19 cellular contexts compared by ENCODE assay signal in the genomic region with DNA sequence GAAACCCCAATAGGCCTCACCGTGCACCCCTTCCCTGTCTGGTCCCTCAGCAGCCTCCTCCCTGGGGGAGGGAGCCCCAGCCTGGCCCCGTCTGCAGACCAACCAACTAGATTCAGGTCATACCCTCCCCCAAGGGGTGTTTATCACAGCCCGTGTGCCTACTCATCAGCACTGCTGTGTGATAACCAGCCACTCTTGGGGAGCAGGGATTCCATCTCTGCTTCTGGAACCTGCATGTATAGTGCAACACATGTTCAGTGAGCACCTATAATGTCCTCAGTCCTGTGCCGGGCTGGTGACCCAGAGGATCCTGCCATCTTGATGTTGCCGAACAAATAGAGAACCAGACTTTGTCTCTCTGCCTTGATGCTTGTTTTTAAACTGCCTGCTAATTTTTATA. TPM values are rescaled to one million over a fixed set of nuclear protein-coding genes. Genes with fewer than 3 reads are reported as not detected.
DNase-seq lines count a peak whose midpoint lies in the region; ATAC-seq and TF ChIP-seq lines count a peak whose summit lies in the region.
"Had no signal": no experiment of that assay in that cellular context is flagged by ENCODE, and none has a peak within 500 bp of the region (broad histone marks: within the 10 kb centered on the region; RNA-seq: fewer than 3 reads in every experiment).

No MANE protein-coding gene starts in this region.

- peak overlapping the region; percentile 35 for H3K23ac ChIP-seq in neuronal stem cell (ENCODE audit: low read depth, low read length, poor library complexity)

- H3K4ac ChIP-seq in neuronal stem cell (ENCODE audit: low read length) = no peak overlapping the region

- TF ChIP-seq EP300 in sigmoid colon (IDR thresholded peaks at IDR 0.05) = no peak

- no peak overlapping the region for H2AFZ ChIP-seq in neuronal stem cell (ENCODE audit: low read length)

- peak overlapping the region; percentile 63 for H3K18ac ChIP-seq in neuronal stem cell (ENCODE audit: low read length)

- H3K79me1 ChIP-seq in neuronal stem cell (ENCODE audit: low read depth, low read length) = no peaks in the 10 kb centered on the region

- H3K27ac Mint-ChIP-seq in activated T-cell treated with anti-CD3 and anti-CD28 coated beads, Interleukin-2, amount 50 U/mL, for 24 hours = no peak overlapping the region
- H3K27ac Mint-ChIP-seq: CD14-positive monocyte; CD4-positive, alpha-beta memory T cell had no signal

- no peak overlapping the region for H3K4me3 ChIP-seq in right atrium auricular region
- H3K4me3 ChIP-seq in heart right ventricle = no peak overlapping the region
- no peak overlapping the region for H3K4me3 ChIP-seq in coronary artery
- no peak overlapping the region for H3K4me3 ChIP-seq in neuronal stem cell (ENCODE audit: low read length in 2 of 2)
- no peak overlapping the region for H3K4me3 ChIP-seq in sigmoid colon
- H3K4me3 ChIP-seq: BLaER1, HAP-1 had no signal

- H3K27ac ChIP-seq in right atrium auricular region = no peak overlapping the region
- no peak overlapping the region for H3K27ac ChIP-seq in heart right ventricle
- no peak overlapping the region for H3K27ac ChIP-seq in coronary artery
- H3K27ac ChIP-seq in neuronal stem cell (replicated peaks; ENCODE audit: low read length) = no peak overlapping the region
- H3K27ac ChIP-seq in sigmoid colon = no peak overlapping the region
- H3K27ac ChIP-seq: BLaER1 had no signal

- no peaks in the 10 kb centered on the region for H3K9me3 ChIP-seq in right atrium auricular region
- H3K9me3 ChIP-seq in heart right ventricle = no peaks in the 10 kb centered on the region
- H3K9me3 ChIP-seq in neuronal stem cell (replicated peaks in 1 of 2; ENCODE audit: control insufficient read depth in 2 of 2, insufficient read depth in 1 of 2, low read depth in 1 of 2, low read length in 2 of 2) = no peaks in the 10 kb centered on the region
- H3K9me3 ChIP-seq in sigmoid colon = no peaks in the 10 kb centered on the region
- H3K9me3 ChIP-seq: BLaER1, HAP-1 had no signal

- H2BK120ac ChIP-seq in neuronal stem cell (ENCODE audit: low read depth, low read length) = no peak overlapping the region

- DNase-seq in right atrium auricular region (ENCODE audit: low spot score) (peak; percentile 36), heart right ventricle (no peak), coronary artery (ENCODE audit: low spot score) (peak; percentile 31), neuronal stem cell (ENCODE audit: low spot score) (no peak), sigmoid colon (peak; percentile 33), NCI-H524 treated with DMSO at 0.1 percent for 48 hours (lab: John Stamatoyannopoulos, UW) (no peak), NCI-H1105 treated with DMSO at 0.1 percent for 48 hours (lab: John Stamatoyannopoulos, UW) (no peak)
- DNase-seq in activated T-cell treated with anti-CD3 and anti-CD28 coated beads, Interleukin-2, amount 50 U/mL, for 24 hours = no peak
- DNase-seq: 8988T; CD4-positive, alpha-beta memory T cell; DMS153; DMS79; GDM1; GOT3 had no signal

- intact Hi-C loops in heart right ventricle (cut with DNase I) = loop anchor here in 5 of 10 donors (5.0 to 10.0 kb wide), 3 partner anchors 91 to 101 kb away; no protein-coding TSS in a partner anchor
- intact Hi-C loops in sigmoid colon (cut with DNase I) = no loop called here

- no peak overlapping the region for H3K14ac ChIP-seq in neuronal stem cell (ENCODE audit: low read length)

- no peak for ATAC-seq in heart right ventricle

- H3K4me1 ChIP-seq in right atrium auricular region (no peaks in the 10 kb centered on the region), heart right ventricle (peaks cover 0 to 16% (median 0%) of the 10 kb centered on the region in 9 donors), neuronal stem cell (ENCODE audit: control insufficient read depth in 2 of 2, insufficient read depth in 1 of 2, low read depth in 1 of 2, low read length in 2 of 2) (peaks cover 0 to 4% of the 10 kb centered on the region in 2 donors), sigmoid colon (no peaks in the 10 kb centered on the region)
- H3K4me1 ChIP-seq: BLaER1, HAP-1 had no signal

- H3K9me3 Mint-ChIP-seq in activated T-cell treated with anti-CD3 and anti-CD28 coated beads, Interleukin-2, amount 50 U/mL, for 24 hours = no peaks in the 10 kb centered on the region
- H3K9me3 Mint-ChIP-seq: CD4-positive, alpha-beta memory T cell had no signal

- H3K4me3 Mint-ChIP-seq in activated T-cell treated with anti-CD3 and anti-CD28 coated beads, Interleukin-2, amount 50 U/mL, for 24 hours = no peak overlapping the region
- H3K4me3 Mint-ChIP-seq: CD14-positive monocyte; CD4-positive, alpha-beta memory T cell had no signal

- H4K8ac ChIP-seq in neuronal stem cell (ENCODE audit: low read depth, low read length) = no peak overlapping the region

- H3K27me3 Mint-ChIP-seq in activated T-cell treated with anti-CD3 and anti-CD28 coated beads, Interleukin-2, amount 50 U/mL, for 24 hours = peaks cover 16% of the 10 kb centered on the region

- H2BK5ac ChIP-seq in neuronal stem cell (ENCODE audit: low read length) = no peak overlapping the region

- no peak overlapping the region for H2BK12ac ChIP-seq in neuronal stem cell (ENCODE audit: low read length)

- no peak overlapping the region for H3K9ac ChIP-seq in neuronal stem cell (ENCODE audit: low read depth, low read length, poor library complexity)
- H3K9ac ChIP-seq: BLaER1 had no signal

- H3K36me3 ChIP-seq in right atrium auricular region = no peaks in the 10 kb centered on the region
- no peaks in the 10 kb centered on the region for H3K36me3 ChIP-seq in heart right ventricle
- H3K36me3 ChIP-seq in neuronal stem cell (replicated peaks in 1 of 2; ENCODE audit: control insufficient read depth in 2 of 2, insufficient read depth in 2 of 2, low read length in 2 of 2) = no peaks in the 10 kb centered on the region
- no peaks in the 10 kb centered on the region for H3K36me3 ChIP-seq in sigmoid colon
- H3K36me3 ChIP-seq: BLaER1, HAP-1 had no signal

- H3K4me1 Mint-ChIP-seq in activated T-cell treated with anti-CD3 and anti-CD28 coated beads, Interleukin-2, amount 50 U/mL, for 24 hours (ENCODE audit: low read depth) = no peaks in the 10 kb centered on the region
- H3K4me1 Mint-ChIP-seq: CD14-positive monocyte; CD4-positive, alpha-beta memory T cell had no signal

- H3K4me2 ChIP-seq in neuronal stem cell (ENCODE audit: insufficient read depth, low read length, poor library complexity, severe bottlenecking) = no peak overlapping the region
- H3K4me2 ChIP-seq: BLaER1 had no signal

- H4K91ac ChIP-seq in neuronal stem cell (ENCODE audit: low read depth, low read length, poor library complexity) = peak overlapping the region; percentile 28

- H2BK15ac ChIP-seq in neuronal stem cell (ENCODE audit: low read length) = no peak overlapping the region

- H3K36me3 Mint-ChIP-seq in activated T-cell treated with anti-CD3 and anti-CD28 coated beads, Interleukin-2, amount 50 U/mL, for 24 hours (ENCODE audit: low read depth) = no peaks in the 10 kb centered on the region
- H3K36me3 Mint-ChIP-seq: CD14-positive monocyte; CD4-positive, alpha-beta memory T cell had no signal

- TF ChIP-seq POLR2A in sigmoid colon (IDR thresholded peaks at IDR 0.05) = no peak

- peak overlapping the region; percentile 92 for H2AK5ac ChIP-seq in neuronal stem cell (ENCODE audit: low read depth, low read length)

- TF ChIP-seq CTCF in right atrium auricular region (IDR thresholded peaks at IDR 0.05) (no peak), heart right ventricle (IDR thresholded peaks at IDR 0.05) (no peak), coronary artery (IDR thresholded peaks at IDR 0.05) (no peak), sigmoid colon (IDR thresholded peaks at IDR 0.05) (no peak)

- WGBS in heart right ventricle, 2 donors = 87 to 89% methylated on average over 5 of the region's 5 CpGs
- WGBS in neuronal stem cell (ENCODE audit: extremely low coverage in 2 of 2, insufficient read length in 2 of 2, insufficient replicate concordance in 1 of 2), 2 donors = no CpG with 5 or more reads among the region's 5 CpGs
- 92 to 93% methylated on average over 5 of the region's 5 CpGs for WGBS in sigmoid colon, 2 donors

- no peaks in the 10 kb centered on the region for H3K27me3 ChIP-seq in right atrium auricular region
- peaks cover 0 to under 1% (median 0%) of the 10 kb centered on the region in 7 donors for H3K27me3 ChIP-seq in heart right ventricle
- H3K27me3 ChIP-seq in neuronal stem cell (ENCODE audit: control insufficient read depth in 3 of 3, insufficient read depth in 3 of 3, low read depth in 1 of 3, low read length in 3 of 3) = peaks cover 0 to 21% (median 0%) of the 10 kb centered on the region in 3 experiments
- no peaks in the 10 kb centered on the region for H3K27me3 ChIP-seq in sigmoid colon

RNA-seq across cellular contexts. Expression of a gene that starts 6.6 kb away (rescaled TPM):
- 10 to 100 TPM; 15.1 to 36.4 TPM for total RNA-seq in right atrium auricular region
- total RNA-seq in heart right ventricle = 10 to 100 TPM in 4 of 10 donors, 1 to 10 TPM in 6; 3.6 to 30.4 (median 8.4) TPM
- 10 to 100 TPM; 13.4 to 14.2 TPM for polyA plus RNA-seq in heart right ventricle
- 0.60 TPM for polyA plus RNA-seq in neuronal stem cell (2013, experiment 1 of 2)
- polyA plus RNA-seq in neuronal stem cell (2013, experiment 2 of 2) = 0.82 TPM
- total RNA-seq in sigmoid colon = 1 to 10 TPM; 3.3 to 10.0 (median 6.8) TPM
- 10 to 100 TPM in 1 of 3 donors, 1 to 10 TPM in 2; 1.8 to 22.1 (median 3.2) TPM for polyA plus RNA-seq in sigmoid colon
- total RNA-seq: A673; CD4-positive, alpha-beta memory T cell; HT-29 had no signal
- polyA plus RNA-seq: CD4-positive, alpha-beta memory T cell had no signal

Comparison
In these comparisons a context has a peak if more than half of its experiments do, and no peak if none do; other contexts are left out.
1. DNase-seq: peak in right atrium auricular region (single experiment), coronary artery (single experiment) and sigmoid colon (single experiment); none in heart right ventricle (0 of 2), neuronal stem cell (single experiment), NCI-H524 treated with DMSO at 0.1 percent for 48 hours (single experiment), activated T-cell treated with anti-CD3 and anti-CD28 coated beads, Interleukin-2, amount 50 U/mL, for 24 hours (single experiment) and NCI-H1105 treated with DMSO at 0.1 percent for 48 hours (single experiment).